15 cellular contexts compared by ENCODE assay signal in genomic region chr9:79734989-79735779, GRCh38.
"Had no signal": no experiment of that assay in that cellular context is flagged by ENCODE, and none has a peak within 500 bp of the region (broad histone marks: within the 10 kb centered on the region; RNA-seq: fewer than 3 reads in every experiment).

No MANE protein-coding gene starts in this region.

- ATAC-seq: activated CD8-positive, alpha-beta T cell treated with anti-CD3 and anti-CD28 coated beads, Interleukin-2, amount 10 ng/mL, durations not matched to agents 7 days and 5 days; lower lobe of right lung; stimulated activated naive CD8-positive, alpha-beta T cell treated with anti-CD3 and anti-CD28 coated beads, Interleukin-15, amount 100 ng/mL, for 72 hours; WTC11 had no signal

- H3K4me3 ChIP-seq: ascending aorta, esophagus squamous epithelium, lower lobe of right lung, neural progenitor cell, ovary, uterus had no signal

- H3K4me1 ChIP-seq: ascending aorta, esophagus squamous epithelium, lower lobe of right lung, uterus had no signal

- H3K4me2 ChIP-seq: neural progenitor cell had no signal

- DNase-seq: activated CD4-positive, alpha-beta T cell treated with anti-CD3 and anti-CD28 coated beads for 48 hours; activated CD8-positive, alpha-beta memory T cell treated with anti-CD3 and anti-CD28 coated beads, Interleukin-2, amount 50 U/mL, for 48 hours; activated CD8-positive, alpha-beta T cell treated with anti-CD3 and anti-CD28 coated beads, Interleukin-2, amount 10 ng/mL, durations not matched to agents 7 days and 5 days; esophagus squamous epithelium; hippocampal formation; kidney glomerular epithelial cell; lower lobe of right lung; midbrain; ovary; stimulated activated CD4-positive, alpha-beta T cell treated with anti-CD3 and anti-CD28 coated beads, Interleukin-4, amount 100 ng/mL, for 1 hour; stimulated activated naive CD8-positive, alpha-beta T cell treated with anti-CD3 and anti-CD28 coated beads, Interleukin-15, amount 100 ng/mL, for 72 hours; uterus had no signal

- H3K27me3 Mint-ChIP-seq: stimulated activated naive CD8-positive, alpha-beta T cell treated with anti-CD3 and anti-CD28 coated beads, Interleukin-15, amount 100 ng/mL, for 72 hours had no signal

- H3K27ac ChIP-seq: ascending aorta, esophagus squamous epithelium, lower lobe of right lung, neural progenitor cell, ovary, uterus had no signal

- H3K4me3 Mint-ChIP-seq: activated CD8-positive, alpha-beta T cell treated with anti-CD3 and anti-CD28 coated beads, Interleukin-2, amount 10 ng/mL, durations not matched to agents 7 days and 5 days; neural progenitor cell; stimulated activated naive CD8-positive, alpha-beta T cell treated with anti-CD3 and anti-CD28 coated beads, Interleukin-15, amount 100 ng/mL, for 72 hours; WTC11 had no signal

- H3K9me3 ChIP-seq: ascending aorta, esophagus squamous epithelium, lower lobe of right lung, ovary, uterus had no signal

- H3K9ac ChIP-seq: neural progenitor cell had no signal

- H3K27me3 ChIP-seq: ascending aorta, esophagus squamous epithelium, neural progenitor cell, ovary, uterus had no signal

- H2AFZ ChIP-seq: neural progenitor cell had no signal

- H3K36me3 ChIP-seq: ascending aorta, esophagus squamous epithelium, lower lobe of right lung, neural progenitor cell, ovary, uterus had no signal

- H3K27ac Mint-ChIP-seq: activated CD8-positive, alpha-beta T cell treated with anti-CD3 and anti-CD28 coated beads, Interleukin-2, amount 10 ng/mL, durations not matched to agents 7 days and 5 days; neural progenitor cell; WTC11 had no signal
